20 cellular contexts compared by ENCODE assay signal in genomic region chr5:11261226-11261625, GRCh38.
"Had no signal": no experiment of that assay in that cellular context is flagged by ENCODE, and none has a peak within 500 bp of the region (broad histone marks: within the 10 kb centered on the region; RNA-seq: fewer than 3 reads in every experiment).

No MANE protein-coding gene starts in this region.

- H3K9me3 Mint-ChIP-seq: activated naive CD4-positive, alpha-beta T cell treated with anti-CD3 and anti-CD28 coated beads, Interleukin-2, amount 10 ng/mL, durations not matched to agents 7 days and 5 days; activated naive CD8-positive, alpha-beta T cell treated with anti-CD3 and anti-CD28 coated beads, Interleukin-2, amount 50 U/mL, for 24 hours; activated T-cell treated with anti-CD3 and anti-CD28 coated beads, Interleukin-2, amount 50 U/mL, for 24 hours; memory B cell; natural killer cell; stimulated activated naive B cell treated with anti-CD40 and anti-IgM and Interleukin-4, amounts not matched to agents 10 μg/mL and 1 μg/mL and 100 μg/mL, for 72 hours; T-cell had no signal

- H3K4me3 Mint-ChIP-seq: activated CD8-positive, alpha-beta T cell treated with anti-CD3 and anti-CD28 coated beads, Interleukin-2, amount 10 ng/mL, durations not matched to agents 7 days and 5 days; activated naive CD4-positive, alpha-beta T cell treated with anti-CD3 and anti-CD28 coated beads, Interleukin-2, amount 10 ng/mL, durations not matched to agents 7 days and 5 days; activated naive CD8-positive, alpha-beta T cell treated with anti-CD3 and anti-CD28 coated beads, Interleukin-2, amount 50 U/mL, for 24 hours; activated T-cell treated with anti-CD3 and anti-CD28 coated beads, Interleukin-2, amount 50 U/mL, for 24 hours; effector memory CD8-positive, alpha-beta T cell; memory B cell; natural killer cell; stimulated activated naive B cell treated with anti-CD40 and anti-IgM and Interleukin-4, amounts not matched to agents 10 μg/mL and 1 μg/mL and 100 μg/mL, for 72 hours; T-cell had no signal

- H3K36me3 Mint-ChIP-seq: activated naive CD4-positive, alpha-beta T cell treated with anti-CD3 and anti-CD28 coated beads, Interleukin-2, amount 10 ng/mL, durations not matched to agents 7 days and 5 days; memory B cell; natural killer cell; stimulated activated naive B cell treated with anti-CD40 and anti-IgM and Interleukin-4, amounts not matched to agents 10 μg/mL and 1 μg/mL and 100 μg/mL, for 72 hours; T-cell had no signal

- ATAC-seq: activated CD8-positive, alpha-beta T cell treated with anti-CD3 and anti-CD28 coated beads, Interleukin-2, amount 10 ng/mL, durations not matched to agents 7 days and 5 days; activated naive CD8-positive, alpha-beta T cell treated with anti-CD3 and anti-CD28 coated beads, Interleukin-2, amount 50 U/mL, for 24 hours; effector memory CD8-positive, alpha-beta T cell; natural killer cell; SK-N-SH treated with all-trans-retinoic acid at 6 μM for 48 hours; stimulated activated naive B cell treated with anti-CD40 and anti-IgM and Interleukin-4, amounts not matched to agents 10 μg/mL and 1 μg/mL and 100 μg/mL, for 72 hours; T-cell had no signal

- H3K27ac Mint-ChIP-seq: activated CD8-positive, alpha-beta T cell treated with anti-CD3 and anti-CD28 coated beads, Interleukin-2, amount 10 ng/mL, durations not matched to agents 7 days and 5 days; activated naive CD4-positive, alpha-beta T cell treated with anti-CD3 and anti-CD28 coated beads, Interleukin-2, amount 10 ng/mL, durations not matched to agents 7 days and 5 days; activated naive CD8-positive, alpha-beta T cell treated with anti-CD3 and anti-CD28 coated beads, Interleukin-2, amount 50 U/mL, for 24 hours; activated T-cell treated with anti-CD3 and anti-CD28 coated beads, Interleukin-2, amount 50 U/mL, for 24 hours; effector memory CD8-positive, alpha-beta T cell; memory B cell; natural killer cell; stimulated activated naive B cell treated with anti-CD40 and anti-IgM and Interleukin-4, amounts not matched to agents 10 μg/mL and 1 μg/mL and 100 μg/mL, for 72 hours; T-cell had no signal

- DNase-seq: activated CD4-positive, alpha-beta T cell treated with anti-CD3 and anti-CD28 coated beads for 48 hours; activated CD4-positive, CD25-positive, alpha-beta regulatory T cell; activated CD8-positive, alpha-beta T cell treated with anti-CD3 and anti-CD28 coated beads, Interleukin-2, amount 10 ng/mL, durations not matched to agents 7 days and 5 days; activated naive CD4-positive, alpha-beta T cell treated with anti-CD3 and anti-CD28 coated beads, Interleukin-2, amount 10 ng/mL, durations not matched to agents 7 days and 5 days; activated naive CD8-positive, alpha-beta T cell treated with anti-CD3 and anti-CD28 coated beads, Interleukin-2, amount 50 U/mL, for 24 hours; activated T-cell treated with anti-CD3 and anti-CD28 coated beads, Interleukin-2, amount 50 U/mL, for 24 hours; dermis blood vessel endothelial cell; effector memory CD8-positive, alpha-beta T cell; esophagus squamous epithelium; kidney; left ventricle myocardium inferior; natural killer cell; retina; spleen; stimulated activated naive B cell treated with anti-CD40 and anti-IgM and Interleukin-4, amounts not matched to agents 10 μg/mL and 1 μg/mL and 100 μg/mL, for 72 hours; T-cell; T1000; tibial artery had no signal

- H3K4me1 Mint-ChIP-seq: activated naive CD4-positive, alpha-beta T cell treated with anti-CD3 and anti-CD28 coated beads, Interleukin-2, amount 10 ng/mL, durations not matched to agents 7 days and 5 days; activated naive CD8-positive, alpha-beta T cell treated with anti-CD3 and anti-CD28 coated beads, Interleukin-2, amount 50 U/mL, for 24 hours; memory B cell; stimulated activated naive B cell treated with anti-CD40 and anti-IgM and Interleukin-4, amounts not matched to agents 10 μg/mL and 1 μg/mL and 100 μg/mL, for 72 hours; T-cell had no signal

- H3K27me3 Mint-ChIP-seq: activated naive CD4-positive, alpha-beta T cell treated with anti-CD3 and anti-CD28 coated beads, Interleukin-2, amount 10 ng/mL, durations not matched to agents 7 days and 5 days; effector memory CD8-positive, alpha-beta T cell; stimulated activated naive B cell treated with anti-CD40 and anti-IgM and Interleukin-4, amounts not matched to agents 10 μg/mL and 1 μg/mL and 100 μg/mL, for 72 hours had no signal
